Comparison of ENCODE assay signal across 1 cellular context in the genomic region with DNA sequence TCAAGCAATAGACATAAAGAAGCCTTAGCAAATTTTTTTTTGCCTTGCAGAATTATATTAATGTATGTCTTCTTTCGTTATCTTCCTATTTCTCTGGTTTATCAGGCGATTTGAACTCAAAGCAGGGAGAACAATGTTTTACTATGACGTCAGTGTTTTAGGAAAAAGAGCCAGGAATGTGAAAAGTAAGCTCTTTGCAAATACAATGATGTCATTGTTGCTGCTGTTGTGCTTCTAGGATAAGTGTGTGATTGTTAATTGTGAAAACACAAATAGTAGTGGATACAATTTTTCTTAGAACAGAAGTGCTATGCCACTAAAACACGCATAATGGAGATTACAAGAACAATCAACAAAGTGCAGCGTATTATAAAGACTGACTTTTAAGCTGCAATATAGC.
A peak's percentile ranks its signal among the peaks of the same experiment; 100 is the strongest.
TF ChIP-seq lines count a peak whose summit lies in the region.

No MANE protein-coding gene starts in this region.

TF ChIP-seq in HEK293, 187 proteins besides CTCF, POLR2A, EP300 and RAD21 (continued from another document and continues in another):
- no peak for TF ChIP-seq ZNF16 (tag by site-specific recombination; IDR thresholded peaks at IDR 0.05; ENCODE audit: low read depth)
- TF ChIP-seq ZNF600 (tag by site-specific recombination; IDR thresholded peaks at IDR 0.05) = 0 out of 2 replicates have a peak, but pooled peaks have one; percentile 31
- peak; percentile 83; the same call in 1 of the 2 replicates for TF ChIP-seq ZNF24 (tag by site-specific recombination; IDR thresholded peaks at IDR 0.05)
- TF ChIP-seq ZSCAN16 (tag by site-specific recombination; IDR thresholded peaks at IDR 0.05) = no peak
- TF ChIP-seq HOXD13 (CRISPR knock-in tag; IDR thresholded peaks at IDR 0.05; ENCODE audit: borderline replicate concordance) = no peak
- peak; percentile 58; the same call in 1 of the 2 replicates for TF ChIP-seq ZNF501 (tag by site-specific recombination; IDR thresholded peaks at IDR 0.05)
- no peak for TF ChIP-seq EGR2 (tag by site-specific recombination; IDR thresholded peaks at IDR 0.05; ENCODE audit: low read depth)
- TF ChIP-seq ZNF362 (tag by site-specific recombination; IDR thresholded peaks at IDR 0.05) = peak; percentile 82; the same call in 1 of the 2 replicates
- TF ChIP-seq, protein P1, sequence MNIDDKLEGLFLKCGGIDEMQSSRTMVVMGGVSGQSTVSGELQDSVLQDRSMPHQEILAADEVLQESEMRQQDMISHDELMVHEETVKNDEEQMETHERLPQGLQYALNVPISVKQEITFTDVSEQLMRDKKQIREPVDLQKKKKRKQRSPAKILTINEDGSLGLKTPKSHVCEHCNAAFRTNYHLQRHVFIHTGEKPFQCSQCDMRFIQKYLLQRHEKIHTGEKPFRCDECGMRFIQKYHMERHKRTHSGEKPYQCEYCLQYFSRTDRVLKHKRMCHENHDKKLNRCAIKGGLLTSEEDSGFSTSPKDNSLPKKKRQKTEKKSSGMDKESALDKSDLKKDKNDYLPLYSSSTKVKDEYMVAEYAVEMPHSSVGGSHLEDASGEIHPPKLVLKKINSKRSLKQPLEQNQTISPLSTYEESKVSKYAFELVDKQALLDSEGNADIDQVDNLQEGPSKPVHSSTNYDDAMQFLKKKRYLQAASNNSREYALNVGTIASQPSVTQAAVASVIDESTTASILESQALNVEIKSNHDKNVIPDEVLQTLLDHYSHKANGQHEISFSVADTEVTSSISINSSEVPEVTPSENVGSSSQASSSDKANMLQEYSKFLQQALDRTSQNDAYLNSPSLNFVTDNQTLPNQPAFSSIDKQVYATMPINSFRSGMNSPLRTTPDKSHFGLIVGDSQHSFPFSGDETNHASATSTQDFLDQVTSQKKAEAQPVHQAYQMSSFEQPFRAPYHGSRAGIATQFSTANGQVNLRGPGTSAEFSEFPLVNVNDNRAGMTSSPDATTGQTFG (tag by site-specific recombination; IDR thresholded peaks at IDR 0.05; ENCODE audit: borderline replicate concordance) = no peak
- no peak for TF ChIP-seq TRIM28 (IDR thresholded peaks at IDR 0.05; ENCODE audit: borderline replicate concordance, low read length)
- no peak for TF ChIP-seq BCL11A (tag by site-specific recombination; IDR thresholded peaks at IDR 0.05; ENCODE audit: low read depth)
- TF ChIP-seq GLIS1 (tag by site-specific recombination; IDR thresholded peaks at IDR 0.05) = no peak
- peak; percentile 42; the same call in 1 of the 2 replicates for TF ChIP-seq ZNF335 (tag by site-specific recombination; conservative IDR thresholded peaks at IDR 0.05)
- 0 out of 2 replicates have a peak, but pooled peaks have one; percentile 42 for TF ChIP-seq ZFP69B (tag by site-specific recombination; IDR thresholded peaks at IDR 0.05)
- TF ChIP-seq ZNF140 (tag by site-specific recombination; IDR thresholded peaks at IDR 0.05) = no peak
- TF ChIP-seq ZNF433 (tag by site-specific recombination; IDR thresholded peaks at IDR 0.05; ENCODE audit: low read depth) = no peak
- TF ChIP-seq ZNF292 (tag by site-specific recombination; IDR thresholded peaks at IDR 0.05; ENCODE audit: borderline replicate concordance, low read depth) = no peak
- TF ChIP-seq, protein P2, sequence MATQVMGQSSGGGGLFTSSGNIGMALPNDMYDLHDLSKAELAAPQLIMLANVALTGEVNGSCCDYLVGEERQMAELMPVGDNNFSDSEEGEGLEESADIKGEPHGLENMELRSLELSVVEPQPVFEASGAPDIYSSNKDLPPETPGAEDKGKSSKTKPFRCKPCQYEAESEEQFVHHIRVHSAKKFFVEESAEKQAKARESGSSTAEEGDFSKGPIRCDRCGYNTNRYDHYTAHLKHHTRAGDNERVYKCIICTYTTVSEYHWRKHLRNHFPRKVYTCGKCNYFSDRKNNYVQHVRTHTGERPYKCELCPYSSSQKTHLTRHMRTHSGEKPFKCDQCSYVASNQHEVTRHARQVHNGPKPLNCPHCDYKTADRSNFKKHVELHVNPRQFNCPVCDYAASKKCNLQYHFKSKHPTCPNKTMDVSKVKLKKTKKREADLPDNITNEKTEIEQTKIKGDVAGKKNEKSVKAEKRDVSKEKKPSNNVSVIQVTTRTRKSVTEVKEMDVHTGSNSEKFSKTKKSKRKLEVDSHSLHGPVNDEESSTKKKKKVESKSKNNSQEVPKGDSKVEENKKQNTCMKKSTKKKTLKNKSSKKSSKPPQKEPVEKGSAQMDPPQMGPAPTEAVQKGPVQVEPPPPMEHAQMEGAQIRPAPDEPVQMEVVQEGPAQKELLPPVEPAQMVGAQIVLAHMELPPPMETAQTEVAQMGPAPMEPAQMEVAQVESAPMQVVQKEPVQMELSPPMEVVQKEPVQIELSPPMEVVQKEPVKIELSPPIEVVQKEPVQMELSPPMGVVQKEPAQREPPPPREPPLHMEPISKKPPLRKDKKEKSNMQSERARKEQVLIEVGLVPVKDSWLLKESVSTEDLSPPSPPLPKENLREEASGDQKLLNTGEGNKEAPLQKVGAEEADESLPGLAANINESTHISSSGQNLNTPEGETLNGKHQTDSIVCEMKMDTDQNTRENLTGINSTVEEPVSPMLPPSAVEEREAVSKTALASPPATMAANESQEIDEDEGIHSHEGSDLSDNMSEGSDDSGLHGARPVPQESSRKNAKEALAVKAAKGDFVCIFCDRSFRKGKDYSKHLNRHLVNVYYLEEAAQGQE (tag by site-specific recombination; IDR thresholded peaks at IDR 0.05) = no peak; the same call in 1 of the 2 replicates
- no peak for TF ChIP-seq KLF9 (tag by site-specific recombination; IDR thresholded peaks at IDR 0.05; ENCODE audit: low read depth)
- TF ChIP-seq OSR2 (tag by site-specific recombination; IDR thresholded peaks at IDR 0.05) = peak; percentile 65
- peak; percentile 67 for TF ChIP-seq KLF8 (tag by site-specific recombination; IDR thresholded peaks at IDR 0.05)
- TF ChIP-seq ZNF558 (tag by site-specific recombination; IDR thresholded peaks at IDR 0.05) = peak; percentile 55; the same call in 1 of the 2 replicates
- TF ChIP-seq ZBTB21 (tag by site-specific recombination; IDR thresholded peaks at IDR 0.05) = peak; percentile 96
- TF ChIP-seq ZNF391 (tag by site-specific recombination; IDR thresholded peaks at IDR 0.05; ENCODE audit: borderline replicate concordance, low read depth) = peak; percentile 56; the same call in 1 of the 2 replicates
- 0 out of 2 replicates have a peak, but pooled peaks have one; percentile 53 for TF ChIP-seq ZNF792 (tag by site-specific recombination; IDR thresholded peaks at IDR 0.05)
- no peak for TF ChIP-seq ZNF658 (tag by site-specific recombination; IDR thresholded peaks at IDR 0.05)
- no peak for TF ChIP-seq ZNF423 (tag by site-specific recombination; IDR thresholded peaks at IDR 0.05)
- TF ChIP-seq ZNF214 (tag by site-specific recombination; IDR thresholded peaks at IDR 0.05; ENCODE audit: borderline replicate concordance) = no peak
- no peak for TF ChIP-seq ZNF610 (tag by site-specific recombination; IDR thresholded peaks at IDR 0.05; ENCODE audit: borderline replicate concordance)
- TF ChIP-seq, protein P3, sequence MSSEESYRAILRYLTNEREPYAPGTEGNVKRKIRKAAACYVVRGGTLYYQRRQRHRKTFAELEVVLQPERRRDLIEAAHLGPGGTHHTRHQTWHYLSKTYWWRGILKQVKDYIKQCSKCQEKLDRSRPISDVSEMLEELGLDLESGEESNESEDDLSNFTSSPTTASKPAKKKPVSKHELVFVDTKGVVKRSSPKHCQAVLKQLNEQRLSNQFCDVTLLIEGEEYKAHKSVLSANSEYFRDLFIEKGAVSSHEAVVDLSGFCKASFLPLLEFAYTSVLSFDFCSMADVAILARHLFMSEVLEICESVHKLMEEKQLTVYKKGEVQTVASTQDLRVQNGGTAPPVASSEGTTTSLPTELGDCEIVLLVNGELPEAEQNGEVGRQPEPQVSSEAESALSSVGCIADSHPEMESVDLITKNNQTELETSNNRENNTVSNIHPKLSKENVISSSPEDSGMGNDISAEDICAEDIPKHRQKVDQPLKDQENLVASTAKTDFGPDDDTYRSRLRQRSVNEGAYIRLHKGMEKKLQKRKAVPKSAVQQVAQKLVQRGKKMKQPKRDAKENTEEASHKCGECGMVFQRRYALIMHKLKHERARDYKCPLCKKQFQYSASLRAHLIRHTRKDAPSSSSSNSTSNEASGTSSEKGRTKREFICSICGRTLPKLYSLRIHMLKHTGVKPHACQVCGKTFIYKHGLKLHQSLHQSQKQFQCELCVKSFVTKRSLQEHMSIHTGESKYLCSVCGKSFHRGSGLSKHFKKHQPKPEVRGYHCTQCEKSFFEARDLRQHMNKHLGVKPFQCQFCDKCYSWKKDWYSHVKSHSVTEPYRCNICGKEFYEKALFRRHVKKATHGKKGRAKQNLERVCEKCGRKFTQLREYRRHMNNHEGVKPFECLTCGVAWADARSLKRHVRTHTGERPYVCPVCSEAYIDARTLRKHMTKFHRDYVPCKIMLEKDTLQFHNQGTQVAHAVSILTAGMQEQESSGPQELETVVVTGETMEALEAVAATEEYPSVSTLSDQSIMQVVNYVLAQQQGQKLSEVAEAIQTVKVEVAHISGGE (tag by site-specific recombination; conservative IDR thresholded peaks at IDR 0.05; ENCODE audit: low read depth) = no peak
- TF ChIP-seq ZNF629 (tag by site-specific recombination; IDR thresholded peaks at IDR 0.05) = peak; percentile 99
- TF ChIP-seq, protein P4, sequence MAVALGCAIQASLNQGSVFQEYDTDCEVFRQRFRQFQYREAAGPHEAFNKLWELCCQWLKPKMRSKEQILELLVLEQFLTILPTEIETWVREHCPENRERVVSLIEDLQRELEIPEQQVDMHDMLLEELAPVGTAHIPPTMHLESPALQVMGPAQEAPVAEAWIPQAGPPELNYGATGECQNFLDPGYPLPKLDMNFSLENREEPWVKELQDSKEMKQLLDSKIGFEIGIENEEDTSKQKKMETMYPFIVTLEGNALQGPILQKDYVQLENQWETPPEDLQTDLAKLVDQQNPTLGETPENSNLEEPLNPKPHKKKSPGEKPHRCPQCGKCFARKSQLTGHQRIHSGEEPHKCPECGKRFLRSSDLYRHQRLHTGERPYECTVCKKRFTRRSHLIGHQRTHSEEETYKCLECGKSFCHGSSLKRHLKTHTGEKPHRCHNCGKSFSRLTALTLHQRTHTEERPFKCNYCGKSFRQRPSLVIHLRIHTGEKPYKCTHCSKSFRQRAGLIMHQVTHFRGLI (tag by site-specific recombination; IDR thresholded peaks at IDR 0.05) = no peak
- 0 out of 2 replicates have a peak, but pooled peaks have one; percentile 21 for TF ChIP-seq KLF10 (tag by site-specific recombination; IDR thresholded peaks at IDR 0.05)
- peak; percentile 84 for TF ChIP-seq ZEB2 (tag by site-specific recombination; IDR thresholded peaks at IDR 0.05)
- TF ChIP-seq, protein P5, sequence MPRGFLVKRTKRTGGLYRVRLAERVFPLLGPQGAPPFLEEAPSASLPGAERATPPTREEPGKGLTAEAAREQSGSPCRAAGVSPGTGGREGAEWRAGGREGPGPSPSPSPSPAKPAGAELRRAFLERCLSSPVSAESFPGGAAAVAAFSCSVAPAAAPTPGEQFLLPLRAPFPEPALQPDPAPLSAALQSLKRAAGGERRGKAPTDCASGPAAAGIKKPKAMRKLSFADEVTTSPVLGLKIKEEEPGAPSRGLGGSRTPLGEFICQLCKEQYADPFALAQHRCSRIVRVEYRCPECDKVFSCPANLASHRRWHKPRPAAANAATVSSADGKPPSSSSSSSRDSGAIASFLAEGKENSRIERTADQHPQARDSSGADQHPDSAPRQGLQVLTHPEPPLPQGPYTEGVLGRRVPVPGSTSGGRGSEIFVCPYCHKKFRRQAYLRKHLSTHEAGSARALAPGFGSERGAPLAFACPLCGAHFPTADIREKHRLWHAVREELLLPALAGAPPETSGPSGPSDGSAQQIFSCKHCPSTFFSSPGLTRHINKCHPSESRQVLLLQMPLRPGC (tag by site-specific recombination; IDR thresholded peaks at IDR 0.05) = peak; percentile 94
- TF ChIP-seq, protein P6, sequence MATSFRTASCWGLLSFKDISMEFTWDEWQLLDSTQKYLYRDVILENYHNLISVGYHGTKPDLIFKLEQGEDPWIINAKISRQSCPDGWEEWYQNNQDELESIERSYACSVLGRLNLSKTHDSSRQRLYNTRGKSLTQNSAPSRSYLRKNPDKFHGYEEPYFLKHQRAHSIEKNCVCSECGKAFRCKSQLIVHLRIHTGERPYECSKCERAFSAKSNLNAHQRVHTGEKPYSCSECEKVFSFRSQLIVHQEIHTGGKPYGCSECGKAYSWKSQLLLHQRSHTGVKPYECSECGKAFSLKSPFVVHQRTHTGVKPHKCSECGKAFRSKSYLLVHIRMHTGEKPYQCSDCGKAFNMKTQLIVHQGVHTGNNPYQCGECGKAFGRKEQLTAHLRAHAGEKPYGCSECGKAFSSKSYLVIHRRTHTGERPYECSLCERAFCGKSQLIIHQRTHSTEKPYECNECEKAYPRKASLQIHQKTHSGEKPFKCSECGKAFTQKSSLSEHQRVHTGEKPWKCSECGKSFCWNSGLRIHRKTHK (tag by site-specific recombination; IDR thresholded peaks at IDR 0.05) = no peak
- TF ChIP-seq ZNF521 (tag by site-specific recombination; IDR thresholded peaks at IDR 0.05) = no peak
- TF ChIP-seq, protein P7, sequence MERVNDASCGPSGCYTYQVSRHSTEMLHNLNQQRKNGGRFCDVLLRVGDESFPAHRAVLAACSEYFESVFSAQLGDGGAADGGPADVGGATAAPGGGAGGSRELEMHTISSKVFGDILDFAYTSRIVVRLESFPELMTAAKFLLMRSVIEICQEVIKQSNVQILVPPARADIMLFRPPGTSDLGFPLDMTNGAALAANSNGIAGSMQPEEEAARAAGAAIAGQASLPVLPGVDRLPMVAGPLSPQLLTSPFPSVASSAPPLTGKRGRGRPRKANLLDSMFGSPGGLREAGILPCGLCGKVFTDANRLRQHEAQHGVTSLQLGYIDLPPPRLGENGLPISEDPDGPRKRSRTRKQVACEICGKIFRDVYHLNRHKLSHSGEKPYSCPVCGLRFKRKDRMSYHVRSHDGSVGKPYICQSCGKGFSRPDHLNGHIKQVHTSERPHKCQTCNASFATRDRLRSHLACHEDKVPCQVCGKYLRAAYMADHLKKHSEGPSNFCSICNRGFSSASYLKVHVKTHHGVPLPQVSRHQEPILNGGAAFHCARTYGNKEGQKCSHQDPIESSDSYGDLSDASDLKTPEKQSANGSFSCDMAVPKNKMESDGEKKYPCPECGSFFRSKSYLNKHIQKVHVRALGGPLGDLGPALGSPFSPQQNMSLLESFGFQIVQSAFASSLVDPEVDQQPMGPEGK (tag by site-specific recombination; IDR thresholded peaks at IDR 0.05) = peak; percentile 21; the same call in 1 of the 2 replicates
- TF ChIP-seq GLI2 (tag by site-specific recombination; IDR thresholded peaks at IDR 0.05; ENCODE audit: borderline replicate concordance, low read depth) = 0 out of 2 replicates have a peak, but pooled peaks have one; percentile 33
- TF ChIP-seq, protein P8, sequence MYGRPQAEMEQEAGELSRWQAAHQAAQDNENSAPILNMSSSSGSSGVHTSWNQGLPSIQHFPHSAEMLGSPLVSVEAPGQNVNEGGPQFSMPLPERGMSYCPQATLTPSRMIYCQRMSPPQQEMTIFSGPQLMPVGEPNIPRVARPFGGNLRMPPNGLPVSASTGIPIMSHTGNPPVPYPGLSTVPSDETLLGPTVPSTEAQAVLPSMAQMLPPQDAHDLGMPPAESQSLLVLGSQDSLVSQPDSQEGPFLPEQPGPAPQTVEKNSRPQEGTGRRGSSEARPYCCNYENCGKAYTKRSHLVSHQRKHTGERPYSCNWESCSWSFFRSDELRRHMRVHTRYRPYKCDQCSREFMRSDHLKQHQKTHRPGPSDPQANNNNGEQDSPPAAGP (tag by site-specific recombination; IDR thresholded peaks at IDR 0.05) = peak; percentile 62; the same call in 1 of the 2 replicates
